Comparison of ENCODE assay signal across 8 cellular contexts in genomic region chr1:8016244-8017241, GRCh38. TPM values are rescaled to one million over a fixed set of nuclear protein-coding genes. Genes with fewer than 3 reads are reported as not detected.
A peak's percentile ranks its signal among the peaks of the same experiment; 100 is the strongest.
DNase-seq lines count a peak whose midpoint lies in the region; ATAC-seq and TF ChIP-seq lines count a peak whose summit lies in the region.
"Had no signal": no experiment of that assay in that cellular context is flagged by ENCODE, and none has a peak within 500 bp of the region (broad histone marks: within the 10 kb centered on the region; RNA-seq: fewer than 3 reads in every experiment).

No MANE protein-coding gene starts in this region.

- H3K4me3 ChIP-seq in LNCaP clone FGC (ENCODE audit: low read depth, low read length) (peak overlapping the region; percentile 35), astrocyte of the cerebellum (ENCODE audit: low read depth, low read length) (peak overlapping the region; percentile 92), left lung (no peak overlapping the region), thoracic aorta (peak overlapping the region; percentile 13)

- ATAC-seq in left lung (no peak), thoracic aorta (ENCODE audit: insufficient number of reproducible peaks, low FRiP score, low read depth) (no peak), HG03378 (IDR thresholded peaks at IDR 0.05; ENCODE audit: unreplicated experiment) (no peak)
- ATAC-seq: stimulated activated naive CD8-positive, alpha-beta T cell treated with anti-CD3 and anti-CD28 coated beads, Interleukin-15, amount 100 ng/mL, for 72 hours had no signal

- intact Hi-C loops in left lung (cut with DNase I), result loop anchor here in 1 of 2 donors (10.0 kb wide), 1 partner anchor 338 kb away; no protein-coding TSS in a partner anchor

- no peaks in the 10 kb centered on the region for H3K9me3 ChIP-seq in left lung
- H3K9me3 ChIP-seq in thoracic aorta, result no peaks in the 10 kb centered on the region

- TF ChIP-seq CTCF in LNCaP clone FGC (IDR thresholded peaks at IDR 0.05; ENCODE audit: control insufficient read depth, extremely low read depth, insufficient read depth) (peak; percentile 26; the same call in 1 of the 2 replicates), astrocyte of the cerebellum (IDR thresholded peaks at IDR 0.05; ENCODE audit: low read depth, low read length, missing control alignments) (no peak), left lung (IDR thresholded peaks at IDR 0.05) (no peak), thoracic aorta (IDR thresholded peaks at IDR 0.05) (no peak)

- DNase-seq in LNCaP clone FGC (ENCODE audit: low read depth), result no peak
- no peak for DNase-seq in astrocyte of the cerebellum (ENCODE audit: low read depth)
- DNase-seq in left lung, result no peak
- no peak for DNase-seq in thoracic aorta (ENCODE audit: low spot score)
- no peak for DNase-seq in iPS-NIHi11 (ENCODE audit: low spot score)
- DNase-seq in NCI-H146 treated with DMSO at 0.1 percent for 48 hours (lab: John Stamatoyannopoulos, UW; ENCODE audit: unreplicated experiment), result no peak
- DNase-seq: stimulated activated naive CD8-positive, alpha-beta T cell treated with anti-CD3 and anti-CD28 coated beads, Interleukin-15, amount 100 ng/mL, for 72 hours had no signal

- peaks cover 0 to 26% of the 10 kb centered on the region in 2 donors for H3K36me3 ChIP-seq in left lung
- H3K36me3 ChIP-seq in thoracic aorta, result peaks cover 18% of the 10 kb centered on the region

- in situ Hi-C loops in astrocyte of the cerebellum (cut with HindIII; ENCODE audit: low sequenced_read_pairs), result loop anchor here (5.0 to 25.0 kb wide), 2 partner anchors 104 to 306 kb away; no protein-coding TSS in a partner anchor

- peak overlapping the region; percentile 4 to 74 for H3K27ac ChIP-seq in left lung
- H3K27ac ChIP-seq in thoracic aorta, result peak overlapping the region; percentile 66 to 98

- H3K27me3 ChIP-seq in left lung (no peaks in the 10 kb centered on the region), thoracic aorta (replicated peaks; ENCODE audit: insufficient read depth) (no peaks in the 10 kb centered on the region)

- H3K4me1 ChIP-seq in left lung (peaks cover 37 to 65% of the 10 kb centered on the region in 2 donors), thoracic aorta (ENCODE audit: control insufficient read depth in 1 of 2, low read depth in 2 of 2) (peaks cover 42 to 74% of the 10 kb centered on the region in 2 donors)

RNA-seq across cellular contexts. Expression of gene ERRFI1, which starts 9.6 kb away (rescaled TPM):
- total RNA-seq in left lung, result 10 to 100 TPM; 60.8 to 63.0 TPM
- total RNA-seq in thoracic aorta, result 100 to 1,000 TPM; 101 to 158 TPM

RNA-seq across cellular contexts. Expression of gene PARK7, which starts 55.0 kb away (rescaled TPM):
- total RNA-seq in left lung (100 to 1,000 TPM; 227 to 262 TPM), thoracic aorta (100 to 1,000 TPM; 140 to 145 TPM)

Comparison
In these comparisons a context has a peak if more than half of its experiments do, and no peak if none do; other contexts are left out.
1. H3K4me3 ChIP-seq: peak in LNCaP clone FGC (single experiment), astrocyte of the cerebellum (single experiment) and thoracic aorta (single experiment); none in left lung (0 of 2).